8 cellular contexts compared by ENCODE assay signal in the genomic region with DNA sequence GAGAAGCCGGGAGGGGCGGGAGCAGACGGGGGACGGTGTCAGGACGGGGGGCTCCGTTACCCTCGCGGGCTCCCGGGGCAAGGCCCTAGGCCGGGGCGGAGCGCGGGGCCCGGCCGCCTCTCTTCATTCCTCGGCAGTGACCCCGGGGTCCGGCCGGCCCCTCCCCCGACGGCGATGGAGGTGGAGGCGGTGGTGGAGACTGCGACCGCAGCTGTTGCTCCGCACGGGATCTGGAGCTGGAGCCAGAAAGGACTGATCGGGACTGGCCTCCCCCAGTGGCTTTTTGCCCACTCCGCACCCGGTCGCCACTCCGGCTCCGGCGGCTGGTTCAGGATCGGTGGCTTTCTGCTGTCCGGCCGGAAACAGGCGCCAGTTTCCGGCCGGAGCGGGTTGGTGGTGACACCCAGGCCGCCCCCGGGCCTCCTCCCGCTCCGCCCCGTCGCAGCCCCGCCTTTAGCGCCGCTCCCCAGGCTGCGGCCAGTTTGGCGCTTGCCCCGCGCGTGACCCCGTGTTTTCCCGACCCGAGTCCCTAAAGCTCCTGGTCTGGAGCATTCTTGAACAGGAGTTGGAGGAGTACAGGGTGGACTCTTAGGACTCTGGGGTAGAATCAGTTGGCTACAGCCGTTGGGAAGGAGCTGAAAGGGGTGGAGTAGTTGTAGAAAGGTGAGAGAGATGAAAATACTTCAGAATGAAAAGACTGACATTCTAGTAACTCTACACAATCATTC. TPM values are rescaled to one million over a fixed set of nuclear protein-coding genes. Genes with fewer than 3 reads are reported as not detected.
DNase-seq lines count a peak whose midpoint lies in the region; ATAC-seq and TF ChIP-seq lines count a peak whose summit lies in the region.

TSS of gene OTUD7B (minus strand) at position 339 of the 728 bp plus-strand sequence. CDS start 33,216 bp downstream, outside the sequence.

- peak within 1 kb of the TSS; percentile 97 for H3K4me3 Mint-ChIP-seq in chondrocyte (ENCODE audit: unreplicated experiment)

- H3K27me3 Mint-ChIP-seq in chondrocyte (ENCODE audit: low read depth): no peaks in the 10 kb centered on the region

- H3K36me3 Mint-ChIP-seq in chondrocyte (ENCODE audit: low read depth): no peaks in the 10 kb centered on the region

- peak; percentile 22 for TF ChIP-seq CTCF in chondrocyte (IDR thresholded peaks at IDR 0.05)

- H3K9me3 Mint-ChIP-seq in chondrocyte (ENCODE audit: low read depth): no peaks in the 10 kb centered on the region

- DNase-seq in A172 (ENCODE audit: low spot score): peak; percentile 80
- DNase-seq in NCI-H2227 (lab: John Stamatoyannopoulos, UW; ENCODE audit: unreplicated experiment): peak; percentile 93
- peak; percentile 69 to 70 for DNase-seq in activated CD4-positive, alpha-beta T cell treated with anti-CD3 and anti-CD28 coated beads for 24 hours (ENCODE audit: low read depth in 2 of 2)
- peak; percentile 95 for DNase-seq in chondrocyte (ENCODE audit: low spot score)
- DNase-seq in kidney glomerular epithelial cell (lab: John Stamatoyannopoulos, UW): peak; percentile 80
- DNase-seq in stimulated activated CD4-positive, alpha-beta T cell treated with anti-CD3 and anti-CD28 coated beads, Interleukin-15, amount 100 ng/mL, for 24 hours: peak; percentile 87

- ATAC-seq in GM18867 (IDR thresholded peaks at IDR 0.05; ENCODE audit: unreplicated experiment) (peak; percentile 83), HG03097 (IDR thresholded peaks at IDR 0.05; ENCODE audit: low FRiP score, unreplicated experiment) (peak; percentile 90)

- H3K27ac Mint-ChIP-seq in chondrocyte (ENCODE audit: unreplicated experiment): peak within 1 kb of the TSS; percentile 99

- H3K4me1 Mint-ChIP-seq in chondrocyte (ENCODE audit: low read depth): peaks cover 37% of the 10 kb centered on the region

RNA-seq across cellular contexts. Expression of gene OTUD7B, which starts in this region (rescaled TPM):
- 15.6 and 19.7 TPM in 2 replicates for total RNA-seq in A172 (2014; rRNA removed; shearing (Covaris generic))
- total RNA-seq in chondrocyte: 24.5 to 29.0 TPM (median 25.3 TPM) in 3 replicates

Comparison
In these comparisons a context has a peak if more than half of its experiments do, and no peak if none do; other contexts are left out.
1. Peak in every context shown above with its lines: DNase-seq and ATAC-seq.